In genomic region chr12:76232013-76232412, GRCh38 we compare ENCODE assay signal across 22 cellular contexts.
A peak's percentile ranks its signal among the peaks of the same experiment; 100 is the strongest.
DNase-seq lines count a peak whose midpoint lies in the region; ATAC-seq, FAIRE-seq and TF ChIP-seq lines count a peak whose summit lies in the region.
"Had no signal": no experiment of that assay in that cellular context is flagged by ENCODE, and none has a peak within 500 bp of the region (broad histone marks: within the 10 kb centered on the region; RNA-seq: fewer than 3 reads in every experiment).

No MANE protein-coding gene starts in this region.

- no peak overlapping the region for H3K18ac ChIP-seq in H1 (ENCODE audit: extremely low read depth, low read length)

- no peak overlapping the region for H2BK5ac ChIP-seq in H1 (ENCODE audit: low read depth, low read length)

- H3K4me1 ChIP-seq in H1 (replicated peaks in 1 of 4; ENCODE audit: control insufficient read depth in 3 of 4, insufficient read depth in 4 of 4, low read length in 3 of 4) (no peaks in the 10 kb centered on the region), endodermal cell (ENCODE audit: control insufficient read depth, insufficient read depth, low read length) (no peaks in the 10 kb centered on the region), esophagus muscularis mucosa (no peaks in the 10 kb centered on the region), PC-3 (ENCODE audit: insufficient read depth, low read length) (peaks cover 11% of the 10 kb centered on the region)
- H3K4me1 ChIP-seq: BE2C, BLaER1 had no signal

- H3K27ac ChIP-seq in H1 (ENCODE audit: low read depth, low read length) (no peak overlapping the region), endodermal cell (ENCODE audit: low read depth, low read length) (no peak overlapping the region), esophagus muscularis mucosa (replicated peaks in 1 of 4) (no peak overlapping the region), PC-3 (ENCODE audit: low read length) (no peak overlapping the region)
- H3K27ac ChIP-seq: BLaER1 had no signal

- peak overlapping the region; percentile 29; the same call in 1 of the 2 replicates for H2AFZ ChIP-seq in H1 (ENCODE audit: low read length)
- H2AFZ ChIP-seq in PC-3 (ENCODE audit: low read length), result no peak overlapping the region

- DNase-seq in H1 (ENCODE audit: low read depth in 1 of 2, low spot score in 2 of 2), result no peak
- peak; percentile 28 for DNase-seq in endodermal cell
- DNase-seq in esophagus muscularis mucosa (ENCODE audit: extremely low spot score), result peak; percentile 68
- DNase-seq in COR-L47 (lab: John Stamatoyannopoulos, UW), result no peak
- DNase-seq in PC-3, result no peak
- DNase-seq: 8988T; ACHN; BE2C; C1 segment of cervical spinal cord; Caco-2; Calu3; CD4-positive, alpha-beta memory T cell; CD4-positive, CD25-positive, alpha-beta regulatory T cell; CD8-positive, alpha-beta memory T cell; DMS79 treated with DMSO at 0.1 percent for 48 hours; GF-D8 had no signal

- no peaks in the 10 kb centered on the region for H4K20me1 ChIP-seq in H1 (replicated peaks in 1 of 2; ENCODE audit: control insufficient read depth in 1 of 2, insufficient read depth in 2 of 2, low read length in 2 of 2)
- H4K20me1 ChIP-seq in PC-3 (ENCODE audit: low read length), result no peaks in the 10 kb centered on the region
- H4K20me1 ChIP-seq: BLaER1 had no signal

- peak overlapping the region; percentile 5; the same call in 1 of the 2 replicates for H2BK15ac ChIP-seq in H1 (ENCODE audit: low read length)

- H3K79me2 ChIP-seq in H1 (ENCODE audit: control insufficient read depth in 1 of 2, insufficient read depth in 2 of 2, low read length in 2 of 2), result no peaks in the 10 kb centered on the region
- H3K79me2 ChIP-seq in PC-3 (ENCODE audit: low read length), result no peaks in the 10 kb centered on the region

- H3F3A ChIP-seq in PC-3 (ENCODE audit: low read length, unreplicated experiment), result peaks cover 2% of the 10 kb centered on the region

- TF ChIP-seq RAD21 in H1 (IDR thresholded peaks at IDR 0.05 in 1 of 2, conservative IDR thresholded peaks at IDR 0.05 in 1 of 2; ENCODE audit: low read depth in 2 of 2, low read length in 2 of 2), result no peak

- H3K14ac ChIP-seq in H1 (ENCODE audit: insufficient read length), result no peak overlapping the region

- 88% methylated on average over 2 of the region's 2 CpGs; no CpG with 5 or more reads in 1 of the 2 experiments for WGBS in H1 (ENCODE audit: extremely low coverage in 1 of 2, insufficient coverage in 1 of 2, insufficient read length in 1 of 2, insufficient replicate concordance in 2 of 2, low coverage in 1 of 2, low lambda C conversion rate in 2 of 2, missing lambda C conversion rate in 1 of 2), 2 experiments
- 85% methylated on average over 2 of the region's 2 CpGs; no CpG with 5 or more reads in 1 of the 2 experiments for WGBS in endodermal cell (ENCODE audit: insufficient coverage in 1 of 2, insufficient read length in 1 of 2), 2 experiments
- 93% methylated on average over 2 of the region's 2 CpGs for WGBS in esophagus muscularis mucosa

- no peak overlapping the region for H4K5ac ChIP-seq in H1 (ENCODE audit: insufficient read length, low read depth, low read length)

- H3K4me2 ChIP-seq in H1 (ENCODE audit: insufficient read depth in 1 of 2, low read depth in 2 of 2, low read length in 2 of 2), result no peak overlapping the region
- no peak overlapping the region for H3K4me2 ChIP-seq in PC-3 (ENCODE audit: low read length)
- H3K4me2 ChIP-seq: BLaER1 had no signal

- no peak overlapping the region for H3K23ac ChIP-seq in H1 (ENCODE audit: insufficient read length)

- no peak overlapping the region for H3K9ac ChIP-seq in H1 (replicated peaks in 1 of 4; ENCODE audit: extremely low read depth in 1 of 4, low read depth in 3 of 4, low read length in 3 of 4)
- no peak overlapping the region for H3K9ac ChIP-seq in endodermal cell (ENCODE audit: extremely low read depth, low read length, poor library complexity, severe bottlenecking)
- H3K9ac ChIP-seq in PC-3 (ENCODE audit: low read length), result no peak overlapping the region
- H3K9ac ChIP-seq: BLaER1 had no signal

- POLR2A ChIA-PET in H1 (lab: Charles Lee; ENCODE audit: partially characterized antibody), result no interaction called here
- POLR2A ChIA-PET in PC-3 (lab: Charles Lee; ENCODE audit: unreplicated experiment), result no interaction called here

- ATAC-seq in GM18868 (IDR thresholded peaks at IDR 0.05; ENCODE audit: unreplicated experiment), result no peak
- ATAC-seq in PC-3, result no peak

- BruUV-seq in PC-3 (replicated peaks; lab: Mats Ljungman, UMichigan), result no TSS peak

- H3K4me3 Mint-ChIP-seq in endodermal cell, result no peak overlapping the region
- H3K4me3 Mint-ChIP-seq: CD14-positive monocyte; CD4-positive, alpha-beta memory T cell; CD4-positive, CD25-positive, alpha-beta regulatory T cell; CD8-positive, alpha-beta memory T cell had no signal

- no peaks in the 10 kb centered on the region for H3K36me3 Mint-ChIP-seq in endodermal cell (ENCODE audit: low read depth)
- H3K36me3 Mint-ChIP-seq: CD14-positive monocyte; CD4-positive, alpha-beta memory T cell; CD4-positive, CD25-positive, alpha-beta regulatory T cell; CD8-positive, alpha-beta memory T cell had no signal

- H3K27me3 ChIP-seq in H1 (replicated peaks in 1 of 4; ENCODE audit: control insufficient read depth in 3 of 4, extremely low read depth in 1 of 4, insufficient read depth in 3 of 4, low read length in 3 of 4) (no peaks in the 10 kb centered on the region), endodermal cell (ENCODE audit: control insufficient read depth, insufficient read depth, low read length, poor library complexity, severe bottlenecking) (no peaks in the 10 kb centered on the region), esophagus muscularis mucosa (no peaks in the 10 kb centered on the region), PC-3 (ENCODE audit: low read length) (no peaks in the 10 kb centered on the region)
- H3K27me3 ChIP-seq: BE2C, BLaER1 had no signal

- H3K9me3 ChIP-seq in H1 (ENCODE audit: insufficient read depth in 2 of 2, low read depth in 1 of 2, low read length in 1 of 2) (no peaks in the 10 kb centered on the region), endodermal cell (ENCODE audit: control insufficient read depth, low read length) (no peaks in the 10 kb centered on the region), esophagus muscularis mucosa (no peaks in the 10 kb centered on the region), PC-3 (ENCODE audit: low read length) (no peaks in the 10 kb centered on the region)
- H3K9me3 ChIP-seq: BE2C, BLaER1, Caco-2 had no signal

- no peak overlapping the region for H3K56ac ChIP-seq in H1 (replicated peaks; ENCODE audit: insufficient read length, low read depth, low read length)

- no peak for TF ChIP-seq CTCF in H1 (IDR thresholded peaks at IDR 0.05; ENCODE audit: control extremely low read depth in 1 of 3, insufficient read depth in 1 of 3, low read depth in 1 of 3, low read length in 3 of 3)
- TF ChIP-seq CTCF in endodermal cell (conservative IDR thresholded peaks at IDR 0.05), result no peak
- no peak for TF ChIP-seq CTCF in esophagus muscularis mucosa (IDR thresholded peaks at IDR 0.05)
- TF ChIP-seq CTCF in PC-3 (conservative IDR thresholded peaks at IDR 0.05; ENCODE audit: low read depth, low read length), result no peak

- FAIRE-seq in H1 (lab: Jason Lieb, UNC), result no peak
- FAIRE-seq: D721Med, G401.6, GM12891 had no signal

- H2BK20ac ChIP-seq in H1 (ENCODE audit: low read length), result no peak overlapping the region

- no peak overlapping the region for H2BK12ac ChIP-seq in H1 (ENCODE audit: low read depth, low read length)

- H4K8ac ChIP-seq in H1 (ENCODE audit: extremely low read depth, insufficient read depth, low read length), result no peak overlapping the region

- no peak overlapping the region for H2AK5ac ChIP-seq in H1 (ENCODE audit: low read depth, low read length)

- no peak overlapping the region for H3K27ac Mint-ChIP-seq in endodermal cell
- H3K27ac Mint-ChIP-seq: CD14-positive monocyte; CD4-positive, CD25-positive, alpha-beta regulatory T cell; CD8-positive, alpha-beta memory T cell had no signal

- no peaks in the 10 kb centered on the region for H3K9me3 Mint-ChIP-seq in endodermal cell
- H3K9me3 Mint-ChIP-seq: CD4-positive, alpha-beta memory T cell had no signal

- TF ChIP-seq POLR2A in H1 (IDR thresholded peaks at IDR 0.05; ENCODE audit: control extremely low read depth in 1 of 2, low read depth in 2 of 2, low read length in 2 of 2) (no peak), esophagus muscularis mucosa (IDR thresholded peaks at IDR 0.05; ENCODE audit: low read depth) (no peak)

- no peak overlapping the region for H3K4ac ChIP-seq in H1 (replicated peaks; ENCODE audit: insufficient read length, low read depth, low read length)

- H3K23me2 ChIP-seq in H1 (ENCODE audit: low read depth, low read length), result no peaks in the 10 kb centered on the region

- TF ChIP-seq EP300 in H1 (IDR thresholded peaks at IDR 0.05; ENCODE audit: borderline replicate concordance in 1 of 2, low read depth in 2 of 2, low read length in 2 of 2) (no peak), esophagus muscularis mucosa (IDR thresholded peaks at IDR 0.05) (no peak)

- CTCF ChIA-PET in H1 (lab: Charles Lee; ENCODE audit: partially characterized antibody), result no interaction called here
- CTCF ChIA-PET in PC-3 (lab: Charles Lee), result no interaction called here

- H3K36me3 ChIP-seq in H1 (ENCODE audit: control insufficient read depth in 2 of 4, insufficient read depth in 4 of 4, low read length in 3 of 4) (no peaks in the 10 kb centered on the region), endodermal cell (ENCODE audit: control insufficient read depth, insufficient read depth, low read length) (no peaks in the 10 kb centered on the region), esophagus muscularis mucosa (no peaks in the 10 kb centered on the region), PC-3 (ENCODE audit: low read depth, low read length) (no peaks in the 10 kb centered on the region)
- H3K36me3 ChIP-seq: BE2C, BLaER1 had no signal

- no peaks in the 10 kb centered on the region for H3K79me1 ChIP-seq in H1 (ENCODE audit: low read depth, low read length)

- no peaks in the 10 kb centered on the region for H3K9me2 ChIP-seq in PC-3 (replicated peaks; ENCODE audit: low read length)

- intact Hi-C loops in esophagus muscularis mucosa (cut with DNase I) (no loop called here), PC-3 (cut with micrococcal nuclease) (loop anchor here (10.0 kb wide), 2 partner anchors 147 to 177 kb away; partner anchors contain the start of gene NAP1L1)

- H3K4me1 Mint-ChIP-seq in endodermal cell, result peaks cover 5% of the 10 kb centered on the region
- H3K4me1 Mint-ChIP-seq: CD14-positive monocyte; CD4-positive, alpha-beta memory T cell; CD4-positive, CD25-positive, alpha-beta regulatory T cell; CD8-positive, alpha-beta memory T cell had no signal

- H2BK120ac ChIP-seq in H1 (replicated peaks; ENCODE audit: low read depth, low read length), result no peak overlapping the region

- H4K91ac ChIP-seq in H1 (replicated peaks; ENCODE audit: insufficient read length, low read length), result no peak overlapping the region

- H3K4me3 ChIP-seq in H1 (ENCODE audit: extremely low read depth in 1 of 4, insufficient read depth in 2 of 4, low read depth in 3 of 4, low read length in 4 of 4) (no peak overlapping the region), endodermal cell (ENCODE audit: low read length) (no peak overlapping the region), esophagus muscularis mucosa (no peak overlapping the region), PC-3 (ENCODE audit: low read length) (no peak overlapping the region)
- H3K4me3 ChIP-seq: BLaER1 had no signal

- no peaks in the 10 kb centered on the region for H3K27me3 Mint-ChIP-seq in endodermal cell (ENCODE audit: insufficient read depth)

TF ChIP-seq in H1, 55 proteins besides CTCF, POLR2A, EP300 and RAD21 (continues in another document):
- no peak for TF ChIP-seq BCL11A (IDR thresholded peaks at IDR 0.05; ENCODE audit: low read depth in 2 of 2, low read length in 2 of 2)

Comparison
In these comparisons a context has a peak if more than half of its experiments do, and no peak if none do; other contexts are left out.
1. DNase-seq: peak in endodermal cell (single experiment) and esophagus muscularis mucosa (single experiment); none in H1 (0 of 2), COR-L47 (single experiment) and PC-3 (single experiment).